Comparison of ENCODE assay signal across 11 cellular contexts in genomic region chr6:131955192-131955591, GRCh38. TPM values are rescaled to one million over a fixed set of nuclear protein-coding genes. Genes with fewer than 3 reads are reported as not detected.
DNase-seq lines count a peak whose midpoint lies in the region; ATAC-seq and TF ChIP-seq lines count a peak whose summit lies in the region.
"Had no signal": no experiment of that assay in that cellular context is flagged by ENCODE, and none has a peak within 500 bp of the region (broad histone marks: within the 10 kb centered on the region; RNA-seq: fewer than 3 reads in every experiment).

No MANE protein-coding gene starts in this region.

- peaks cover 58% of the 10 kb centered on the region for H3K4me1 Mint-ChIP-seq in chondrocyte (ENCODE audit: low read depth)

- H4K5ac ChIP-seq in IMR-90 (ENCODE audit: low read depth, low read length) = peak overlapping the region; percentile 93

- H3K27me3 ChIP-seq in IMR-90 (ENCODE audit: control insufficient read depth, insufficient read depth, low read length) (no peaks in the 10 kb centered on the region), mucosa of rectum (ENCODE audit: control insufficient read depth in 2 of 2, insufficient read depth in 2 of 2, low read length in 2 of 2) (no peaks in the 10 kb centered on the region), tibial artery (no peaks in the 10 kb centered on the region)

- H3K18ac ChIP-seq in IMR-90 (ENCODE audit: low read depth, low read length) = peak overlapping the region; percentile 86

- H3K27ac ChIP-seq in IMR-90 (ENCODE audit: insufficient read depth, low read length) = peak overlapping the region; percentile 92
- peak overlapping the region; percentile 19 to 84 for H3K27ac ChIP-seq in mucosa of rectum (ENCODE audit: low read depth in 2 of 2, low read length in 2 of 2)
- H3K27ac ChIP-seq in tibial artery = peak overlapping the region; percentile 62 to 94

- peaks cover 3 to 16% of the 10 kb centered on the region in 2 experiments; a peak in 3 of 4 replicates for H3K79me1 ChIP-seq in IMR-90 (ENCODE audit: low read depth in 1 of 2, low read length in 2 of 2)

- in situ Hi-C loops in IMR-90 (cut with MboI; ENCODE audit: low sequenced_read_pairs) = no loop called here

- no peak for TF ChIP-seq POLR2A in IMR-90 (IDR thresholded peaks at IDR 0.05; ENCODE audit: low read depth, low read length)

- peak overlapping the region; percentile 90 for H2AK5ac ChIP-seq in IMR-90 (ENCODE audit: low read depth, low read length)

- no peak overlapping the region for H3K4me3 ChIP-seq in IMR-90 (ENCODE audit: insufficient read depth, low read depth, low read length)
- H3K4me3 ChIP-seq in mucosa of rectum (ENCODE audit: low read length in 2 of 2) = peak overlapping the region in 1 of 2 donors; percentile 51
- H3K4me3 ChIP-seq in tibial artery = peak overlapping the region; percentile 13 to 22
- H3K4me3 ChIP-seq: GM12878 had no signal

- peak overlapping the region; percentile 92 for H3K23ac ChIP-seq in IMR-90 (ENCODE audit: low read depth, low read length)

- CTCF ChIA-PET in IMR-90 (lab: Yijun Ruan, JAX) = interaction anchor here (0.9 kb wide), 1 partner anchor 95 kb away, joined by 3 read pairs; no protein-coding TSS in a partner anchor

- peak overlapping the region; percentile 23 for H3K4me2 ChIP-seq in IMR-90 (ENCODE audit: low read depth, low read length)

- ATAC-seq in IMR-90 (ENCODE audit: low read depth) = no peak
- ATAC-seq: GM12878 had no signal

- H3K14ac ChIP-seq in IMR-90 (replicated peaks; ENCODE audit: low read depth, low read length) = peak overlapping the region; percentile 93

- no peaks in the 10 kb centered on the region for H3K27me3 Mint-ChIP-seq in chondrocyte (ENCODE audit: low read depth)

- H3K56ac ChIP-seq in IMR-90 (ENCODE audit: extremely low read depth, insufficient read depth, low read length) = peak overlapping the region; percentile 81

- peak overlapping the region; percentile 99 for H2BK15ac ChIP-seq in IMR-90 (ENCODE audit: low read depth, low read length)

- H4K20me1 ChIP-seq in IMR-90 (ENCODE audit: insufficient read depth, low read length) = peaks cover 9% of the 10 kb centered on the region

- POLR2A ChIA-PET in IMR-90 (lab: Charles Lee; ENCODE audit: unreplicated experiment) = interaction anchor here (0.7 to 1.3 kb wide), 2 partner anchors 8 to 177 kb away, joined by 3 to 4 read pairs; no protein-coding TSS in a partner anchor

- TF ChIP-seq RAD21 in IMR-90 (IDR thresholded peaks at IDR 0.05; ENCODE audit: low read length) = no peak

- H3K36me3 ChIP-seq in IMR-90 (ENCODE audit: control insufficient read depth, insufficient read depth, low read length) (peaks cover 3% of the 10 kb centered on the region), mucosa of rectum (ENCODE audit: control insufficient read depth in 2 of 2, insufficient read depth in 2 of 2, low read length in 2 of 2) (no peaks in the 10 kb centered on the region), tibial artery (peaks cover 0 to 5% (median 0%) of the 10 kb centered on the region in 3 donors)

- dilution Hi-C loops in IMR-90 (cut with HindIII; ENCODE audit: low sequenced_read_pairs, unreplicated experiment) = no loop called here

- peak overlapping the region; percentile 46 for H3K9ac ChIP-seq in IMR-90 (ENCODE audit: low read depth, low read length)
- H3K9ac ChIP-seq in mucosa of rectum (ENCODE audit: low read depth in 1 of 2, low read length in 2 of 2) = peak overlapping the region in 1 of 2 donors; percentile 14

- peaks cover 4% of the 10 kb centered on the region for H3K36me3 Mint-ChIP-seq in chondrocyte (ENCODE audit: low read depth)
- H3K36me3 Mint-ChIP-seq: activated CD4-positive, alpha-beta memory T cell treated with anti-CD3 and anti-CD28 coated beads for 36 hours had no signal

- peak overlapping the region; percentile 92 for H3K4ac ChIP-seq in IMR-90 (ENCODE audit: low read depth, low read length)

- WGBS in IMR-90 (ENCODE audit: extremely low coverage in 2 of 2, insufficient read length in 1 of 2), 2 experiments = no CpG with 5 or more reads among the region's 6 CpGs

- H3K9me3 Mint-ChIP-seq in chondrocyte (ENCODE audit: low read depth) = no peaks in the 10 kb centered on the region
- H3K9me3 Mint-ChIP-seq: activated CD4-positive, alpha-beta memory T cell treated with anti-CD3 and anti-CD28 coated beads for 36 hours; dendritic cell treated with granulocyte-macrophage colony-stimulating factor and Interleukin-4, amounts not matched to agents 40 ng/mL and 50 ng/mL, for 4 days had no signal

- intact Hi-C loops in IMR-90 (cut with micrococcal nuclease) = no loop called here
- intact Hi-C loops in tibial artery (cut with DNase I; ENCODE audit: low total_unique reads) = no loop called here

- peak overlapping the region; percentile 97 for H2BK120ac ChIP-seq in IMR-90 (ENCODE audit: low read depth, low read length)

- BruUV-seq in IMR-90 (replicated peaks; lab: Mats Ljungman, UMichigan) = TSS peak; percentile 31

- peak overlapping the region; percentile 76 for H3K27ac Mint-ChIP-seq in chondrocyte (ENCODE audit: unreplicated experiment)
- H3K27ac Mint-ChIP-seq: activated CD4-positive, alpha-beta memory T cell treated with anti-CD3 and anti-CD28 coated beads for 36 hours; dendritic cell treated with granulocyte-macrophage colony-stimulating factor and Interleukin-4, amounts not matched to agents 40 ng/mL and 50 ng/mL, for 4 days had no signal

- peak overlapping the region; percentile 85 for H2BK5ac ChIP-seq in IMR-90 (ENCODE audit: low read depth, low read length, poor library complexity, severe bottlenecking)

- H2AFZ ChIP-seq in IMR-90 (replicated peaks; ENCODE audit: low read length, poor library complexity) = no peak overlapping the region

- peak overlapping the region; percentile 76 to 96 for H4K8ac ChIP-seq in IMR-90 (ENCODE audit: low read depth in 2 of 2, low read length in 2 of 2)

- TF ChIP-seq CTCF in IMR-90 (conservative IDR thresholded peaks at IDR 0.05; ENCODE audit: low read depth, low read length) (no peak), chondrocyte (IDR thresholded peaks at IDR 0.05) (no peak), tibial artery (IDR thresholded peaks at IDR 0.05) (no peak)

- DNase-seq in IMR-90 (no peak), chondrocyte (ENCODE audit: low spot score) (no peak), tibial artery (no peak), NCI-H69 (lab: John Stamatoyannopoulos, UW) (no peak), NCI-H2029 (lab: John Stamatoyannopoulos, UW) (no peak), ureter (ENCODE audit: low spot score) (no peak)
- DNase-seq: activated CD4-positive, alpha-beta memory T cell treated with anti-CD3 and anti-CD28 coated beads for 36 hours; stimulated activated CD4-positive, alpha-beta T cell treated with anti-CD3 and anti-CD28 coated beads, Interleukin-12 subunit alpha, Interleukin-12 subunit beta, amount 100 ng/mL, for 4 hours had no signal

- no peak overlapping the region for H3K4me3 Mint-ChIP-seq in chondrocyte (ENCODE audit: unreplicated experiment)
- H3K4me3 Mint-ChIP-seq: activated CD4-positive, alpha-beta memory T cell treated with anti-CD3 and anti-CD28 coated beads for 36 hours; dendritic cell treated with granulocyte-macrophage colony-stimulating factor and Interleukin-4, amounts not matched to agents 40 ng/mL and 50 ng/mL, for 4 days had no signal

- H3K9me3 ChIP-seq in IMR-90 (ENCODE audit: control insufficient read depth, insufficient read depth, low read length) (no peaks in the 10 kb centered on the region), mucosa of rectum (ENCODE audit: control insufficient read depth in 2 of 2, low read length in 2 of 2) (no peaks in the 10 kb centered on the region), tibial artery (no peaks in the 10 kb centered on the region)

- H2AK9ac ChIP-seq in IMR-90 (replicated peaks; ENCODE audit: low read depth, low read length, poor library complexity) = no peak overlapping the region

- H3K4me1 ChIP-seq in IMR-90 (ENCODE audit: control insufficient read depth, insufficient read depth, low read length) (peaks cover 15% of the 10 kb centered on the region), mucosa of rectum (ENCODE audit: control insufficient read depth in 2 of 2, insufficient read depth in 2 of 2, low read length in 2 of 2) (peaks cover 12 to 59% of the 10 kb centered on the region in 2 donors), tibial artery (peaks cover 0 to 40% (median 23%) of the 10 kb centered on the region in 4 donors)

- peak overlapping the region; percentile 91 for H4K91ac ChIP-seq in IMR-90 (ENCODE audit: insufficient read depth, low read depth, low read length)

- peak overlapping the region; percentile 97 for H2BK20ac ChIP-seq in IMR-90 (ENCODE audit: low read depth, low read length)

- peaks cover 9% of the 10 kb centered on the region for H3K9me1 ChIP-seq in IMR-90 (ENCODE audit: insufficient read depth, low read length)

TF ChIP-seq in IMR-90, 13 proteins besides CTCF, POLR2A, EP300 and RAD21:
- no peak for TF ChIP-seq RFX5 (IDR thresholded peaks at IDR 0.05; ENCODE audit: low read depth, low read length)
- no peak for TF ChIP-seq RCOR1 (IDR thresholded peaks at IDR 0.05; ENCODE audit: insufficient replicate concordance, low read length)
- no peak for TF ChIP-seq USF2 (IDR thresholded peaks at IDR 0.05; ENCODE audit: low read depth, low read length)

RNA-seq across cellular contexts. Expression of gene CCN2, which starts 4.0 kb away (rescaled TPM):
- total RNA-seq in IMR-90 (2012; rRNA removed) (148 and 211 TPM in 2 replicates), chondrocyte (1,296 to 1,346 TPM (median 1,334 TPM) in 3 replicates), ureter (70.9 TPM)
- 1,205 and 1,345 TPM in 2 replicates for polyA plus RNA-seq in IMR-90 (2012; rRNA removed)
- polyA plus RNA-seq in IMR-90 (2012; cell fraction: cytosol; rRNA removed) = 703 and 2,182 TPM in 2 replicates
- polyA plus RNA-seq in IMR-90 (2012; cell fraction: nucleus; rRNA removed; ENCODE audit: low replicate concordance) = 1,717 and 1,819 TPM in 2 replicates
- total RNA-seq: activated CD4-positive, alpha-beta memory T cell treated with anti-CD3 and anti-CD28 coated beads for 36 hours had no signal
